Comparison of ENCODE assay signal across 14 cellular contexts in the genomic region with DNA sequence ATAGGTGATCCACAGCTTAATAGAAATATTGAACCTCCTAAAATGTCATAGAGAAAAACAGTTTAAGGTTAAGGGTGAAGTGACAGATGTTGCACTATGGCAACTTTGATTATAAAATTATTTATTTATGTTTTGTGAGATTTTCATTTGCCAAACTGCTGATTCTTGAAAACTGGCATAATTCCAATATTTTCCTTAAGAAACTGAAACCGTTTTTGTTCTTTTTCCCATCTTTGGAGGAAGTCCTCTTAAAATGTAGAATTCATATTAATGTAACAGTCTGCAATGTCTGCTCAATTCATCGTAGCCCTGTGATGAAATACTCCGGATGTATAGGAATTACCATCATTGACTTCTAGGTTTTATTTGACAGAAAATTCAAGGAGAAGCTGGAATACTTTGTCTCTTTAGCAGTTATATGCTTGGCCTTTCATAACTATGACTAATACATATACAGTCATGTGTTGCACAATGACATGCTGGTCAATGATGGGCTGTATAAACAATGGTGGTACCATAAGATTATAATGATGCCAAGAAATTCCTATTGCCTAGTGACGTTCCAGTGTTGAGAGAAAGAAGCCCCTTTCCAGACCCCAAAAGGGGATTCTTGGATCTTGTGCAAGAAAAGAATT.
DNase-seq lines count a peak whose midpoint lies in the region; ATAC-seq and TF ChIP-seq lines count a peak whose summit lies in the region.
"Had no signal": no experiment of that assay in that cellular context is flagged by ENCODE, and none has a peak within 500 bp of the region (broad histone marks: within the 10 kb centered on the region; RNA-seq: fewer than 3 reads in every experiment).

No MANE protein-coding gene starts in this region.

- H3K4me3 ChIP-seq in retinal pigment epithelial cell (ENCODE audit: low read length) = no peak overlapping the region
- H3K4me3 ChIP-seq: Peyer's patch, sigmoid colon, transverse colon had no signal

- no peaks in the 10 kb centered on the region for H3K36me3 Mint-ChIP-seq in T-helper 17 cell (ENCODE audit: low read depth)

- ATAC-seq in T-helper 17 cell (no peak), HG03139 (IDR thresholded peaks at IDR 0.05; ENCODE audit: unreplicated experiment) (no peak)

- H3K9me3 ChIP-seq in T-helper 17 cell (ENCODE audit: control insufficient read depth, low read length, poor library complexity, severe bottlenecking) = no peaks in the 10 kb centered on the region
- H3K9me3 ChIP-seq: Peyer's patch, sigmoid colon, transverse colon had no signal

- H3K27me3 Mint-ChIP-seq in T-helper 17 cell = no peaks in the 10 kb centered on the region

- DNase-seq in HCEC 1CT = peak; percentile 79
- DNase-seq in SK-MEL-5 (ENCODE audit: low read depth, low spot score) = peak; percentile 74
- DNase-seq in fibroblast of peridontal ligament (ENCODE audit: extremely low read depth) = peak; percentile 93
- peak; percentile 56 for DNase-seq in retinal pigment epithelial cell (ENCODE audit: low read depth)
- DNase-seq in occipital lobe (lab: John Stamatoyannopoulos, UW) = no peak
- no peak for DNase-seq in T-helper 17 cell
- no peak for DNase-seq in SHP77 (lab: John Stamatoyannopoulos, UW)
- DNase-seq: hippocampal formation, NCI-H2081, Peyer's patch, sigmoid colon, transverse colon, WERI-Rb-1 had no signal

- TF ChIP-seq CTCF in retinal pigment epithelial cell (conservative IDR thresholded peaks at IDR 0.05; ENCODE audit: low read depth, low read length) = no peak

- H3K4me1 Mint-ChIP-seq in T-helper 17 cell = no peaks in the 10 kb centered on the region

- in situ Hi-C loops in SK-MEL-5 (cut with HindIII; ENCODE audit: low pct_unique_long_range_greater_than_20kb, low sequenced_read_pairs) = no loop called here

- no peak overlapping the region for H3K27ac Mint-ChIP-seq in T-helper 17 cell

- no peak overlapping the region for H3K4me3 Mint-ChIP-seq in T-helper 17 cell

Comparison
In these comparisons a context has a peak if more than half of its experiments do, and no peak if none do; other contexts are left out.
1. DNase-seq: peak in HCEC 1CT (single experiment), SK-MEL-5 (single experiment), fibroblast of peridontal ligament (single experiment) and retinal pigment epithelial cell (single experiment); none in occipital lobe (single experiment), T-helper 17 cell (0 of 3) and SHP77 (0 of 2).